11 cellular contexts compared by ENCODE assay signal in the genomic region with DNA sequence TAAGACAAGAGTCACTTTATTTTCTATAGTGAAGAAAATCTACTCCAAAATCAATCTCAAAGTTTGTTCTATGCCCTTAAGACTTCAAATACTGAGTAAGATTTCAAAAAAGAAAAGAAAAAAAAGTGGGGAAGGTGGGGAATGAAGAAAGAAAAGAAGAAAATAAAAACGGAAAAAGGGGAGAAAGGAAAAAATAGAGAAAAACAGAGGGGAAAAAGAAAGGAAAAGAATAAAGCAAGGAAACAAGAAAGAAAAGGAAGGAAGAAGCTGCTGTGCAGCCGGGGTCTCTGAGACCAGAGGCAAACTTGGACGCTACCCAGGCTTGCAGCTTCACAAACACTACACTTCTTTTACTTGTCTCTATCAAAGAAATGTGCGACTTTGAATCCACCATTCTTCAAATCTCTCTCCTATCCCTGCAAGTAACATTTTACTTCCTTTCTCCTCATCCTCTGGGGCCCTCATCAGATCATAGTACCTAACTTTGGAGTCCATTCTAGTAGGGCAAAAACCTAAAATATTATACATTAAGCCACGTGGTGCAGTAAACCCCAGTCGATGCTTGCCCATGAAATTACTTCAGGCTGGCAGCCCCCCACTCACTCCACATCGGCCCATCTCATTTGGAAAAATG.
DNase-seq lines count a peak whose midpoint lies in the region; ATAC-seq and FAIRE-seq lines count a peak whose summit lies in the region.
"Had no signal": no experiment of that assay in that cellular context is flagged by ENCODE, and none has a peak within 500 bp of the region (broad histone marks: within the 10 kb centered on the region; RNA-seq: fewer than 3 reads in every experiment).

No MANE protein-coding gene starts in this region.

- no peaks in the 10 kb centered on the region for H3K36me3 Mint-ChIP-seq in T-helper 1 cell treated with Interleukin-12 subunit alpha and Interleukin-12 subunit beta and Interleukin-4 antibody, amounts not matched to agents 30 μg/mL and 1 μg/mL, for 36 hours (ENCODE audit: low read depth)
- peaks cover 0 to 5% of the 10 kb centered on the region in 2 donors for H3K36me3 Mint-ChIP-seq in activated T-cell treated with anti-CD3 and anti-CD28 coated beads, Interleukin-2, amount 50 U/mL, for 72 hours (ENCODE audit: insufficient read depth in 2 of 2)
- H3K36me3 Mint-ChIP-seq in stimulated activated memory B cell treated with anti-CD40 and anti-IgM and Interleukin-4, amounts not matched to agents 10 μg/mL and 1 μg/mL and 100 μg/mL, for 72 hours: no peaks in the 10 kb centered on the region

- peaks cover 47% of the 10 kb centered on the region for H3K4me1 Mint-ChIP-seq in T-helper 1 cell treated with Interleukin-12 subunit alpha and Interleukin-12 subunit beta and Interleukin-4 antibody, amounts not matched to agents 30 μg/mL and 1 μg/mL, for 36 hours (ENCODE audit: low read depth)
- H3K4me1 Mint-ChIP-seq in activated T-cell treated with anti-CD3 and anti-CD28 coated beads, Interleukin-2, amount 50 U/mL, for 72 hours (ENCODE audit: low read depth): peaks cover 99% of the 10 kb centered on the region
- peaks cover 60% of the 10 kb centered on the region for H3K4me1 Mint-ChIP-seq in stimulated activated memory B cell treated with anti-CD40 and anti-IgM and Interleukin-4, amounts not matched to agents 10 μg/mL and 1 μg/mL and 100 μg/mL, for 72 hours

- no peaks in the 10 kb centered on the region for H3K9me3 Mint-ChIP-seq in T-helper 1 cell treated with Interleukin-12 subunit alpha and Interleukin-12 subunit beta and Interleukin-4 antibody, amounts not matched to agents 30 μg/mL and 1 μg/mL, for 36 hours
- H3K9me3 Mint-ChIP-seq in activated T-cell treated with anti-CD3 and anti-CD28 coated beads, Interleukin-2, amount 50 U/mL, for 72 hours: no peaks in the 10 kb centered on the region
- no peaks in the 10 kb centered on the region for H3K9me3 Mint-ChIP-seq in stimulated activated memory B cell treated with anti-CD40 and anti-IgM and Interleukin-4, amounts not matched to agents 10 μg/mL and 1 μg/mL and 100 μg/mL, for 72 hours

- ATAC-seq in activated T-cell treated with anti-CD3 and anti-CD28 coated beads, Interleukin-2, amount 50 U/mL, for 72 hours (replicated peaks in 1 of 2): no peak
- no peak for ATAC-seq in stimulated activated memory B cell treated with anti-CD40 and anti-IgM and Interleukin-4, amounts not matched to agents 10 μg/mL and 1 μg/mL and 100 μg/mL, for 72 hours

- peak overlapping the region; percentile 44 for H3K4me3 ChIP-seq in iPS-11a (ENCODE audit: low read depth, low read length)

- H3K4me3 Mint-ChIP-seq in T-helper 1 cell treated with Interleukin-12 subunit alpha and Interleukin-12 subunit beta and Interleukin-4 antibody, amounts not matched to agents 30 μg/mL and 1 μg/mL, for 36 hours: peak overlapping the region; percentile 15
- peak overlapping the region; percentile 90 to 96 for H3K4me3 Mint-ChIP-seq in activated T-cell treated with anti-CD3 and anti-CD28 coated beads, Interleukin-2, amount 50 U/mL, for 72 hours
- peak overlapping the region; percentile 83 for H3K4me3 Mint-ChIP-seq in stimulated activated memory B cell treated with anti-CD40 and anti-IgM and Interleukin-4, amounts not matched to agents 10 μg/mL and 1 μg/mL and 100 μg/mL, for 72 hours

- no peak overlapping the region for H3K27ac Mint-ChIP-seq in T-helper 1 cell treated with Interleukin-12 subunit alpha and Interleukin-12 subunit beta and Interleukin-4 antibody, amounts not matched to agents 30 μg/mL and 1 μg/mL, for 36 hours
- H3K27ac Mint-ChIP-seq in activated T-cell treated with anti-CD3 and anti-CD28 coated beads, Interleukin-2, amount 50 U/mL, for 72 hours: peak overlapping the region; percentile 100
- H3K27ac Mint-ChIP-seq in stimulated activated memory B cell treated with anti-CD40 and anti-IgM and Interleukin-4, amounts not matched to agents 10 μg/mL and 1 μg/mL and 100 μg/mL, for 72 hours: peak overlapping the region; percentile 95

- DNase-seq in T-helper 1 cell (no peak), COR-L47 (lab: John Stamatoyannopoulos, UW) (no peak), RCC 7860 (ENCODE audit: low spot score) (no peak)
- DNase-seq in activated T-cell treated with anti-CD3 and anti-CD28 coated beads, Interleukin-2, amount 50 U/mL, for 72 hours: no peak
- no peak for DNase-seq in effector CD8-positive, alpha-beta T cell (lab: John Stamatoyannopoulos, UW)
- DNase-seq: 8988T, foreskin fibroblast, NCI-H774 had no signal

- H3K27me3 Mint-ChIP-seq in T-helper 1 cell treated with Interleukin-12 subunit alpha and Interleukin-12 subunit beta and Interleukin-4 antibody, amounts not matched to agents 30 μg/mL and 1 μg/mL, for 36 hours (ENCODE audit: low read depth): peaks cover 92% of the 10 kb centered on the region
- no peaks in the 10 kb centered on the region for H3K27me3 Mint-ChIP-seq in activated T-cell treated with anti-CD3 and anti-CD28 coated beads, Interleukin-2, amount 50 U/mL, for 72 hours (ENCODE audit: low read depth)
- no peaks in the 10 kb centered on the region for H3K27me3 Mint-ChIP-seq in stimulated activated memory B cell treated with anti-CD40 and anti-IgM and Interleukin-4, amounts not matched to agents 10 μg/mL and 1 μg/mL and 100 μg/mL, for 72 hours

- FAIRE-seq in RCC 7860 (lab: Jason Lieb, UNC): no peak

Comparison
In these comparisons a context has a peak if more than half of its experiments do, and no peak if none do; other contexts are left out.
1. H3K4me3 Mint-ChIP-seq: peak in every context shown above with its lines; median percentile 93 in activated T-cell treated with anti-CD3 and anti-CD28 coated beads, Interleukin-2, amount 50 U/mL, for 72 hours; 83 in stimulated activated memory B cell treated with anti-CD40 and anti-IgM and Interleukin-4, amounts not matched to agents 10 μg/mL and 1 μg/mL and 100 μg/mL, for 72 hours; 15 in T-helper 1 cell treated with Interleukin-12 subunit alpha and Interleukin-12 subunit beta and Interleukin-4 antibody, amounts not matched to agents 30 μg/mL and 1 μg/mL, for 36 hours.